15 cellular contexts compared by ENCODE assay signal in genomic region chr5:57386958-57387357, GRCh38.
DNase-seq lines count a peak whose midpoint lies in the region; TF ChIP-seq lines count a peak whose summit lies in the region.
"Had no signal": no experiment of that assay in that cellular context is flagged by ENCODE, and none has a peak within 500 bp of the region (broad histone marks: within the 10 kb centered on the region; RNA-seq: fewer than 3 reads in every experiment).

No MANE protein-coding gene starts in this region.

- CTCF ChIA-PET in OCI-LY7 (lab: Charles Lee; ENCODE audit: unreplicated experiment): no interaction called here

- H2BK15ac ChIP-seq in mesenchymal stem cell (ENCODE audit: low read depth, poor library complexity, severe bottlenecking): no peak overlapping the region

- DNase-seq in GM23248 (peak; percentile 77), OCI-LY7 (ENCODE audit: low spot score) (peak; percentile 2), dermis blood vessel endothelial cell (peak; percentile 43), mesenchymal stem cell (peak; percentile 69), NOMO-1 treated with DMSO at 0.1 percent for 48 hours (lab: John Stamatoyannopoulos, UW; ENCODE audit: unreplicated experiment) (no peak), NCI-H446 treated with DMSO at 0.1 percent for 48 hours (lab: John Stamatoyannopoulos, UW) (no peak), NCI-H82 treated with DMSO at 0.1 percent for 48 hours (lab: John Stamatoyannopoulos, UW; ENCODE audit: unreplicated experiment) (no peak), SW480 (ENCODE audit: low spot score) (no peak)
- DNase-seq: activated CD4-positive, alpha-beta memory T cell treated with anti-CD3 and anti-CD28 coated beads, Interleukin-2, amount 10 ng/mL, durations not matched to agents 7 days and 5 days; activated effector memory CD4-positive, alpha-beta T cell treated with anti-CD3 and anti-CD28 coated beads, Interleukin-2, amount 50 U/mL, for 16 hours; KG1; NCI-H1930; occipital lobe; stimulated activated CD4-positive, alpha-beta T cell treated with anti-CD3 and anti-CD28 coated beads, Interleukin-12 subunit alpha, Interleukin-12 subunit beta, amount 100 ng/mL, for 4 hours; substantia nigra had no signal

- H3K27ac ChIP-seq in GM23248 (no peak overlapping the region), OCI-LY7 (ENCODE audit: low read depth, low read length, poor library complexity, severe bottlenecking) (no peak overlapping the region), mesenchymal stem cell (ENCODE audit: low read length, poor library complexity, severe bottlenecking) (no peak overlapping the region)

- H3K9ac ChIP-seq in GM23248 (no peak overlapping the region), mesenchymal stem cell (ENCODE audit: low read length) (no peak overlapping the region)

- no peak overlapping the region for H2BK12ac ChIP-seq in mesenchymal stem cell (ENCODE audit: low read length in 2 of 2)

- H4K8ac ChIP-seq in mesenchymal stem cell (ENCODE audit: low read length): no peak overlapping the region

- no peak for TF ChIP-seq CTCF in OCI-LY7 (conservative IDR thresholded peaks at IDR 0.05; ENCODE audit: low read length)

- no peak overlapping the region for H3K23ac ChIP-seq in mesenchymal stem cell (ENCODE audit: low read length in 2 of 2)

- no peak overlapping the region for H3K4ac ChIP-seq in mesenchymal stem cell (ENCODE audit: low read depth in 1 of 2, low read length in 2 of 2)

- H3K9me2 ChIP-seq in GM23248 (ENCODE audit: insufficient read depth): no peaks in the 10 kb centered on the region
- H3K9me2 ChIP-seq in OCI-LY7 (ENCODE audit: insufficient read depth, low read length): no peaks in the 10 kb centered on the region

- H2BK5ac ChIP-seq in mesenchymal stem cell (ENCODE audit: low read depth, low read length, poor library complexity, severe bottlenecking): no peak overlapping the region

- H3K4me3 ChIP-seq in GM23248 (no peak overlapping the region), OCI-LY7 (ENCODE audit: low read depth, low read length, poor library complexity, severe bottlenecking) (no peak overlapping the region), mesenchymal stem cell (ENCODE audit: insufficient read depth in 1 of 2, low read depth in 1 of 2, low read length in 2 of 2) (no peak overlapping the region)

- no peak overlapping the region for H3K14ac ChIP-seq in mesenchymal stem cell (ENCODE audit: low read length in 2 of 2)

- intact Hi-C loops in OCI-LY7 (cut with micrococcal nuclease; ENCODE audit: unreplicated experiment): no loop called here

- no peaks in the 10 kb centered on the region for H3K9me3 ChIP-seq in GM23248 (ENCODE audit: low read depth)
- H3K9me3 ChIP-seq in OCI-LY7 (ENCODE audit: low read length): no peaks in the 10 kb centered on the region
- no peaks in the 10 kb centered on the region for H3K9me3 ChIP-seq in mesenchymal stem cell (ENCODE audit: control insufficient read depth, low read length)

- H4K20me1 ChIP-seq in GM23248 (ENCODE audit: insufficient read depth) (no peaks in the 10 kb centered on the region), OCI-LY7 (ENCODE audit: insufficient read depth, low read length) (no peaks in the 10 kb centered on the region)

- H3K27me3 ChIP-seq in GM23248 (replicated peaks; ENCODE audit: insufficient read depth) (no peaks in the 10 kb centered on the region), mesenchymal stem cell (ENCODE audit: control insufficient read depth in 1 of 2, insufficient read depth in 1 of 2, low read length in 2 of 2) (no peaks in the 10 kb centered on the region)

- H2BK120ac ChIP-seq in mesenchymal stem cell (ENCODE audit: low read depth, low read length): no peak overlapping the region

- H3K79me1 ChIP-seq in mesenchymal stem cell (replicated peaks; ENCODE audit: low read length, poor library complexity, severe bottlenecking): no peaks in the 10 kb centered on the region

- H3K4me1 ChIP-seq in GM23248 (ENCODE audit: insufficient read depth) (peaks cover 15% of the 10 kb centered on the region), OCI-LY7 (ENCODE audit: insufficient read depth, low read length, poor library complexity, severe bottlenecking) (peaks cover 9% of the 10 kb centered on the region), mesenchymal stem cell (ENCODE audit: control insufficient read depth, insufficient read depth, low read depth, low read length) (peaks cover 3% of the 10 kb centered on the region)

- no peak overlapping the region for H2AFZ ChIP-seq in GM23248
- no peak overlapping the region for H2AFZ ChIP-seq in OCI-LY7 (ENCODE audit: low read length)
- no peak overlapping the region for H2AFZ ChIP-seq in mesenchymal stem cell (ENCODE audit: low read depth, low read length)

- no peak overlapping the region for H2AK5ac ChIP-seq in mesenchymal stem cell (ENCODE audit: low read length, severe bottlenecking)

- no TSS peak for BruUV-seq in OCI-LY7 (replicated peaks; lab: Mats Ljungman, UMichigan)

- no peaks in the 10 kb centered on the region for H3K36me3 ChIP-seq in GM23248 (ENCODE audit: low read depth)
- H3K36me3 ChIP-seq in OCI-LY7 (ENCODE audit: insufficient read depth, low read length): no peaks in the 10 kb centered on the region
- H3K36me3 ChIP-seq in mesenchymal stem cell (ENCODE audit: control insufficient read depth in 1 of 2, insufficient read depth in 2 of 2, low read depth in 1 of 2, low read length in 2 of 2): no peaks in the 10 kb centered on the region

- 63 to 70% methylated on average over 2 of the region's 2 CpGs for WGBS in GM23248 (ENCODE audit: low coverage in 1 of 2, low lambda C conversion rate in 2 of 2, missing lambda C conversion rate in 2 of 2), 2 experiments
- WGBS in mesenchymal stem cell: no CpG with 5 or more reads among the region's 2 CpGs

- POLR2A ChIA-PET in OCI-LY7 (lab: Charles Lee): interaction anchor here (0.6 kb wide), 1 partner anchor 42 kb away, joined by 3 read pairs; no protein-coding TSS in a partner anchor

- peaks cover 17% of the 10 kb centered on the region for H3F3A ChIP-seq in GM23248 (ENCODE audit: insufficient read depth)

- H3K18ac ChIP-seq in mesenchymal stem cell (ENCODE audit: low read depth in 1 of 2, low read length in 2 of 2): no peak overlapping the region

- H3K79me2 ChIP-seq in GM23248 (ENCODE audit: insufficient read depth): no peaks in the 10 kb centered on the region
- H3K79me2 ChIP-seq in OCI-LY7 (ENCODE audit: insufficient read depth, low read depth, low read length): no peaks in the 10 kb centered on the region

- H4K91ac ChIP-seq in mesenchymal stem cell (ENCODE audit: low read length): no peak overlapping the region

- H3K4me2 ChIP-seq in GM23248 (ENCODE audit: unreplicated experiment) (no peak overlapping the region), OCI-LY7 (ENCODE audit: low read length) (no peak overlapping the region), mesenchymal stem cell (ENCODE audit: low read length, poor library complexity, severe bottlenecking) (no peak overlapping the region)

- in situ Hi-C loops in GM23248 (cut with MboI): no loop called here

Comparison
In these comparisons a context has a peak if more than half of its experiments do, and no peak if none do; other contexts are left out.
1. DNase-seq: peak in GM23248 (single experiment), OCI-LY7 (single experiment), dermis blood vessel endothelial cell (single experiment) and mesenchymal stem cell (single experiment); none in NOMO-1 treated with DMSO at 0.1 percent for 48 hours (single experiment), NCI-H446 treated with DMSO at 0.1 percent for 48 hours (single experiment), NCI-H82 treated with DMSO at 0.1 percent for 48 hours (single experiment) and SW480 (single experiment).